In the genomic region with DNA sequence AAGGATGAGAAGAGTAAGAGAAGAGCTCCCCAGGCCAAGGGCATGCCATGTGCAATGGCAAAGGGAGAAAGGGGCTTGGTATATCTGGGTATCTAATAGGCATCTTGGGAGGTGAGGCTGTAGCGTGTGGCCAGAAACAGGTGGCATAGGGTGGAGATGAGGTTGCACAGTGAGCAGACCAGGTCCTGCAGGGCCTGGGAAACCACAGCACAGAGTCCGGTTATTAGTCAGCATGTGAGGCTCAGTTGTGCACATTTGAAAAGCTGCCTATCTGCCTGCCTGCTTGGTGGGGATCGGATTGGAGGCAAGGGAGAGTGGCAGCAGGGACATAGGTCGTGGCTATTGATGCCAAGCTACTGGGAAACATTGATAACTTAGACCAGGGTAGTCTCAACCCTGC, we compare ENCODE assay signal across 12 cellular contexts.
DNase-seq lines count a peak whose midpoint lies in the region; ATAC-seq, FAIRE-seq and TF ChIP-seq lines count a peak whose summit lies in the region.
"Had no signal": no experiment of that assay in that cellular context is flagged by ENCODE, and none has a peak within 500 bp of the region (broad histone marks: within the 10 kb centered on the region; RNA-seq: fewer than 3 reads in every experiment).

No MANE protein-coding gene starts in this region.

- ATAC-seq in GM19395 (IDR thresholded peaks at IDR 0.05; ENCODE audit: unreplicated experiment) (peak; percentile 97), HG02763 (IDR thresholded peaks at IDR 0.05; ENCODE audit: unreplicated experiment) (peak; percentile 90), HG03457 (IDR thresholded peaks at IDR 0.05; ENCODE audit: unreplicated experiment) (peak; percentile 86), natural killer cell (no peak)
- ATAC-seq: naive thymus-derived CD4-positive, alpha-beta T cell had no signal

- H3K9me3 Mint-ChIP-seq in natural killer cell, result peaks cover 0 to 2% of the 10 kb centered on the region in 2 donors
- H3K9me3 Mint-ChIP-seq in activated CD4-positive, alpha-beta T cell treated with anti-CD3 and anti-CD28 coated beads, Interleukin-2, amount 10 ng/mL, durations not matched to agents 24 days and 14 days, result no peaks in the 10 kb centered on the region
- H3K9me3 Mint-ChIP-seq: brain had no signal

- FAIRE-seq in GM12892 (lab: Jason Lieb, UNC) (peak; percentile 95), kidney (lab: Jason Lieb, UNC) (no peak)

- intact Hi-C loops in natural killer cell (cut with micrococcal nuclease) (no loop called here), kidney (cut with DNase I) (no loop called here)
- intact Hi-C loops in activated CD4-positive, alpha-beta T cell treated with anti-CD3 and anti-CD28 coated beads, Interleukin-2, amount 10 ng/mL, durations not matched to agents 24 days and 14 days (cut with micrococcal nuclease), result no loop called here

- H3K36me3 ChIP-seq in kidney (ENCODE audit: control insufficient read depth in 1 of 2, insufficient read depth in 2 of 2, low read length in 2 of 2), result no peaks in the 10 kb centered on the region

- TF ChIP-seq POLR2A in GM12892 (IDR thresholded peaks at IDR 0.05; ENCODE audit: low read depth, low read length), result peak; percentile 41; the same call in 1 of the 2 replicates

- TF ChIP-seq CTCF in natural killer cell (IDR thresholded peaks at IDR 0.05) (no peak), kidney (IDR thresholded peaks at IDR 0.05; ENCODE audit: borderline replicate concordance, extremely low read depth, insufficient read depth) (no peak)

- no peaks in the 10 kb centered on the region for H3K4me1 Mint-ChIP-seq in natural killer cell
- no peaks in the 10 kb centered on the region for H3K4me1 Mint-ChIP-seq in activated CD4-positive, alpha-beta T cell treated with anti-CD3 and anti-CD28 coated beads, Interleukin-2, amount 10 ng/mL, durations not matched to agents 24 days and 14 days
- H3K4me1 Mint-ChIP-seq: naive thymus-derived CD4-positive, alpha-beta T cell had no signal

- H3K4me3 ChIP-seq in kidney (ENCODE audit: low read length in 2 of 2), result no peak overlapping the region

- no peaks in the 10 kb centered on the region for H3K9me3 ChIP-seq in kidney (ENCODE audit: control insufficient read depth in 1 of 2, low read length in 2 of 2)

- no peak overlapping the region for H3K4me3 Mint-ChIP-seq in natural killer cell
- no peak overlapping the region for H3K4me3 Mint-ChIP-seq in activated CD4-positive, alpha-beta T cell treated with anti-CD3 and anti-CD28 coated beads, Interleukin-2, amount 10 ng/mL, durations not matched to agents 24 days and 14 days
- H3K4me3 Mint-ChIP-seq: brain; naive thymus-derived CD4-positive, alpha-beta T cell had no signal

- H3K4me1 ChIP-seq in kidney (ENCODE audit: control insufficient read depth in 1 of 2, insufficient read depth in 1 of 2, low read depth in 1 of 2, low read length in 2 of 2), result peaks cover 0 to 2% of the 10 kb centered on the region in 2 donors

- H3K27ac Mint-ChIP-seq in natural killer cell, result no peak overlapping the region
- H3K27ac Mint-ChIP-seq in activated CD4-positive, alpha-beta T cell treated with anti-CD3 and anti-CD28 coated beads, Interleukin-2, amount 10 ng/mL, durations not matched to agents 24 days and 14 days, result no peak overlapping the region
- H3K27ac Mint-ChIP-seq: brain; naive thymus-derived CD4-positive, alpha-beta T cell had no signal

- no peak overlapping the region for H3K9ac ChIP-seq in kidney (ENCODE audit: low read length in 2 of 2)

- no peak overlapping the region for H3K27ac ChIP-seq in kidney (ENCODE audit: low read depth in 2 of 2, low read length in 2 of 2)
- H3K27ac ChIP-seq: HL-60 had no signal

- peaks cover 6 to 7% of the 10 kb centered on the region in 2 donors for H3K27me3 Mint-ChIP-seq in natural killer cell (ENCODE audit: low read depth in 2 of 2)
- peaks cover 2% of the 10 kb centered on the region for H3K27me3 Mint-ChIP-seq in activated CD4-positive, alpha-beta T cell treated with anti-CD3 and anti-CD28 coated beads, Interleukin-2, amount 10 ng/mL, durations not matched to agents 24 days and 14 days
- H3K27me3 Mint-ChIP-seq: brain had no signal

- DNase-seq in GM12892 (ENCODE audit: insufficient read length), result peak; percentile 41
- DNase-seq in natural killer cell, result no peak
- no peak for DNase-seq in kidney
- DNase-seq in activated CD4-positive, alpha-beta T cell treated with anti-CD3 and anti-CD28 coated beads, Interleukin-2, amount 10 ng/mL, durations not matched to agents 24 days and 14 days, result no peak
- DNase-seq in occipital lobe (lab: John Stamatoyannopoulos, UW), result no peak
- DNase-seq: ACHN; naive thymus-derived CD4-positive, alpha-beta T cell had no signal

- no peaks in the 10 kb centered on the region for H3K36me3 Mint-ChIP-seq in natural killer cell
- H3K36me3 Mint-ChIP-seq in activated CD4-positive, alpha-beta T cell treated with anti-CD3 and anti-CD28 coated beads, Interleukin-2, amount 10 ng/mL, durations not matched to agents 24 days and 14 days (ENCODE audit: low read depth), result no peaks in the 10 kb centered on the region
- H3K36me3 Mint-ChIP-seq: naive thymus-derived CD4-positive, alpha-beta T cell had no signal

Comparison
In these comparisons a context has a peak if more than half of its experiments do, and no peak if none do; other contexts are left out.
1. ATAC-seq: peak in GM19395 (single experiment), HG02763 (single experiment) and HG03457 (single experiment); none in natural killer cell (0 of 3).